ENCODE assay signal across 9 cellular contexts in the genomic region with DNA sequence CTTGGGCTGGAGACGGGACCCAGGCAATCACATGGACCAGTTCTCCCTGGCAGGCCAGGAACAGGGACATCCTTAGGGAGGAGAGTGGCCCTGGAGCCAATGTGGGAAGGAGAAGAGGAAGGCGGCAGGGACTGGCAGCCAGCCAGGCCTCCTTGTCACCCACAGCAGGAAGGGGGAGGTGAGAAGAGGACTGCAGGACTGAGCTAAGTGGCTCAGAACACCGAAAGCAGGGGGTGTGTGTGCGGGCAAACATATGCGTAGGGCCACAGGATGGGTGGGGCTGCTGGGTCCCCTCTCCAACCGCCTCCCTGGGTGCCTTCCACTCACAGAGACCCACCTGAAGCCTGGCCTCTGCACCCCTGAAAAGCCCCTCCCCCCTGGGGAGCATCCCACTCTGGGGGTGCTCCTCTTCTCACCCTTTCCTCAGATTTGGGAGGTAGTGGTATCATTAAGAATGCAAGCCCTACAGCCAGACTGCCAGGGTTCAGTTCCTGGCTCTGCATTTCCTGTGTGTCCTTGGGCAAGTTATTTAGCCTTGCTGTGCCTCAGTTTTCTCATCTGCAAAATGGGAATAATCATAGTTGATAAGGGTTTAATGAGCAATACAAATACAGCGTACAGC. TPM values are rescaled to one million over a fixed set of nuclear protein-coding genes. Genes with fewer than 3 reads are reported as not detected.
A peak's percentile ranks its signal among the peaks of the same experiment; 100 is the strongest.
DNase-seq lines count a peak whose midpoint lies in the region; ATAC-seq and TF ChIP-seq lines count a peak whose summit lies in the region.
"Had no signal": no experiment of that assay in that cellular context is flagged by ENCODE, and none has a peak within 500 bp of the region (broad histone marks: within the 10 kb centered on the region; RNA-seq: fewer than 3 reads in every experiment).

No MANE protein-coding gene starts in this region.

- H3K27me3 ChIP-seq in breast epithelium (no peaks in the 10 kb centered on the region), mammary epithelial cell (ENCODE audit: insufficient read depth, low read length) (no peaks in the 10 kb centered on the region)

- in situ Hi-C loops in mammary epithelial cell (cut with MboI; ENCODE audit: low sequenced_read_pairs in 2 of 2), result no loop called here

- CTCF ChIA-PET in mammary epithelial cell (lab: Charles Lee; ENCODE audit: low non-redundant PET), result no interaction called here

- no TSS peak for BruUV-seq in mammary epithelial cell (replicated peaks; lab: Mats Ljungman, UMichigan)

- dilution Hi-C loops in mammary epithelial cell (cut with HindIII; ENCODE audit: low sequenced_read_pairs), result loop anchor here (5.0 to 10.0 kb wide), 4 partner anchors 39 to 139 kb away; a partner anchor contains a TSS

- H3K4me3 ChIP-seq in breast epithelium (no peak overlapping the region), mammary epithelial cell (replicated peaks in 1 of 3; ENCODE audit: insufficient read depth in 1 of 3, low read depth in 2 of 3, low read length in 3 of 3) (no peak overlapping the region)

- H3K4me2 ChIP-seq in mammary epithelial cell (ENCODE audit: insufficient read depth, low read depth, low read length), result no peak overlapping the region

- no peaks in the 10 kb centered on the region for H4K20me1 ChIP-seq in mammary epithelial cell (ENCODE audit: insufficient read depth, low read length)

- H2AFZ ChIP-seq in mammary epithelial cell (ENCODE audit: low read depth, low read length), result no peak overlapping the region

- H3K9ac ChIP-seq in mammary epithelial cell (ENCODE audit: insufficient read depth, low read length), result no peak overlapping the region

- no peak for TF ChIP-seq CTCF in breast epithelium (IDR thresholded peaks at IDR 0.05)
- TF ChIP-seq CTCF in mammary epithelial cell (conservative IDR thresholded peaks at IDR 0.05 in 1 of 2, IDR thresholded peaks at IDR 0.05 in 1 of 2; ENCODE audit: extremely low read depth in 1 of 2, insufficient read depth in 1 of 2, low read depth in 1 of 2, low read length in 2 of 2), result no peak

- peak; percentile 85 to 92 for DNase-seq in breast epithelium (ENCODE audit: low spot score in 2 of 2)
- no peak for DNase-seq in mammary epithelial cell
- DNase-seq in NCI-H524 (lab: John Stamatoyannopoulos, UW), result peak; percentile 51 to 78
- peak; percentile 70 for DNase-seq in occipital lobe (lab: John Stamatoyannopoulos, UW)
- DNase-seq in hepatic stellate cell (ENCODE audit: low spot score), result no peak

- TF ChIP-seq POLR2A in breast epithelium (IDR thresholded peaks at IDR 0.05) (no peak), GM18505 (IDR thresholded peaks at IDR 0.05; ENCODE audit: borderline replicate concordance, extremely low read depth, insufficient read depth, insufficient read length) (no peak)

- H3K36me3 ChIP-seq in breast epithelium (no peaks in the 10 kb centered on the region), mammary epithelial cell (ENCODE audit: insufficient read depth, low read length) (no peaks in the 10 kb centered on the region)

- H3K4me1 ChIP-seq in breast epithelium, result peaks cover 10 to 16% of the 10 kb centered on the region in 2 donors
- H3K4me1 ChIP-seq in mammary epithelial cell (ENCODE audit: insufficient read depth, low read length), result peaks cover 3% of the 10 kb centered on the region

- ATAC-seq in GM21390 (IDR thresholded peaks at IDR 0.05; ENCODE audit: unreplicated experiment) (no peak), GM18505 (IDR thresholded peaks at IDR 0.05; ENCODE audit: unreplicated experiment) (no peak)

- H3K9me3 ChIP-seq in breast epithelium, result no peaks in the 10 kb centered on the region
- no peaks in the 10 kb centered on the region for H3K9me3 ChIP-seq in mammary epithelial cell (replicated peaks; ENCODE audit: insufficient read depth, low read length)

- no peaks in the 10 kb centered on the region for H3K79me2 ChIP-seq in mammary epithelial cell (ENCODE audit: insufficient read depth, low read length)

- H3K27ac ChIP-seq in breast epithelium (peak overlapping the region; percentile 87 to 91), mammary epithelial cell (ENCODE audit: insufficient read depth, low read depth, low read length) (no peak overlapping the region), angular gyrus (ENCODE audit: low read depth, low read length) (peak overlapping the region; percentile 69)

- intact Hi-C loops in breast epithelium (cut with DNase I; ENCODE audit: low total_unique reads) (no loop called here), mammary epithelial cell (cut with micrococcal nuclease) (no loop called here)

- WGBS in mammary epithelial cell (ENCODE audit: low coverage, missing lambda C conversion rate), result 49% methylated on average over 6 of the region's 7 CpGs

RNA-seq across cellular contexts. Expression of a gene that starts 8.1 kb away (rescaled TPM):
- total RNA-seq in breast epithelium (1 to 10 TPM; 1.6 to 9.5 (median 5.1) TPM), mammary epithelial cell (not detected), occipital lobe (2.2 TPM)
- polyA plus RNA-seq in mammary epithelial cell, result not detected
- polyA minus RNA-seq in mammary epithelial cell, result not detected
- total RNA-seq: kidney epithelial cell had no signal

RNA-seq across cellular contexts. Expression of a gene that starts 11.2 kb away (rescaled TPM):
- total RNA-seq in breast epithelium, result under 1 TPM; 0.48 to 0.73 (median 0.66) TPM
- under 1 TPM; 0.33 to 0.42 TPM for total RNA-seq in mammary epithelial cell
- 0.10 TPM for polyA plus RNA-seq in mammary epithelial cell
- polyA minus RNA-seq in mammary epithelial cell, result not detected
- 0.47 TPM for total RNA-seq in occipital lobe

RNA-seq across cellular contexts. Expression of a gene that starts 11.5 kb away (rescaled TPM):
- total RNA-seq in breast epithelium (10 to 100 TPM; 11.7 to 23.7 (median 21.6) TPM), mammary epithelial cell (10 to 100 TPM in 1 of 2 donors, 1 to 10 TPM in 1; 8.3 to 13.2 TPM), occipital lobe (8.9 TPM)
- 5.0 TPM for polyA plus RNA-seq in mammary epithelial cell
- 6.7 TPM for polyA minus RNA-seq in mammary epithelial cell

RNA-seq across cellular contexts. Expression of a gene that starts 23.6 kb away (rescaled TPM):
- 100 to 1,000 TPM in 1 of 3 donors, 10 to 100 TPM in 2; 13.1 to 118 (median 59.0) TPM for total RNA-seq in breast epithelium
- 10 to 100 TPM; 54.3 to 66.5 TPM for total RNA-seq in mammary epithelial cell
- polyA plus RNA-seq in mammary epithelial cell, result 28.4 TPM
- polyA minus RNA-seq in mammary epithelial cell, result 222 TPM
- 10.1 TPM for total RNA-seq in occipital lobe

RNA-seq across cellular contexts. Expression of a gene that starts 39.4 kb away (rescaled TPM):
- total RNA-seq in breast epithelium, result 10 to 100 TPM; 37.0 to 43.9 (median 42.0) TPM
- 10 to 100 TPM; 20.2 to 35.7 TPM for total RNA-seq in mammary epithelial cell
- polyA plus RNA-seq in mammary epithelial cell, result 36.7 TPM
- 18.9 TPM for polyA minus RNA-seq in mammary epithelial cell
- total RNA-seq in occipital lobe, result 16.2 TPM

Comparison
In these comparisons a context has a peak if more than half of its experiments do, and no peak if none do; other contexts are left out.
1. DNase-seq: peak in breast epithelium (2 of 2), NCI-H524 (2 of 2) and occipital lobe (single experiment); none in mammary epithelial cell (single experiment) and hepatic stellate cell (single experiment).